Comparison of ENCODE assay signal across 15 cellular contexts in genomic region chr5:171428849-171429542, GRCh38. TPM values are rescaled to one million over a fixed set of nuclear protein-coding genes. Genes with fewer than 3 reads are reported as not detected.
A peak's percentile ranks its signal among the peaks of the same experiment; 100 is the strongest.
DNase-seq lines count a peak whose midpoint lies in the region; ATAC-seq and TF ChIP-seq lines count a peak whose summit lies in the region.
"Had no signal": no experiment of that assay in that cellular context is flagged by ENCODE, and none has a peak within 500 bp of the region (broad histone marks: within the 10 kb centered on the region; RNA-seq: fewer than 3 reads in every experiment).

No MANE protein-coding gene starts in this region.

- no peak overlapping the region for H2AFZ ChIP-seq in osteoblast (ENCODE audit: low read length)

- H3K27me3 ChIP-seq in endodermal cell (ENCODE audit: control insufficient read depth, insufficient read depth, low read length, poor library complexity, severe bottlenecking): no peaks in the 10 kb centered on the region
- H3K27me3 ChIP-seq in osteoblast (ENCODE audit: insufficient read depth, low read length): no peaks in the 10 kb centered on the region

- H3K9me3 Mint-ChIP-seq in activated naive CD8-positive, alpha-beta T cell treated with anti-CD3 and anti-CD28 coated beads, Interleukin-2, amount 10 ng/mL, durations not matched to agents 7 days and 5 days: no peaks in the 10 kb centered on the region
- no peaks in the 10 kb centered on the region for H3K9me3 Mint-ChIP-seq in activated naive CD8-positive, alpha-beta T cell treated with anti-CD3 and anti-CD28 coated beads, Interleukin-2, amount 50 U/mL, for 24 hours
- H3K9me3 Mint-ChIP-seq in endodermal cell: no peaks in the 10 kb centered on the region
- no peaks in the 10 kb centered on the region for H3K9me3 Mint-ChIP-seq in type B pancreatic cell
- H3K9me3 Mint-ChIP-seq in activated T-helper 2 cell treated with anti-CD3 and anti-CD28 coated beads, Interferon-gamma antibody, Interleukin-2, Interleukin-4, amounts not matched to agents 10 μg/mL and 5 μg/mL and 100 μg/mL, durations not matched to agents 14 hours and 24 hours and 36 hours: no peaks in the 10 kb centered on the region

- H3K36me3 ChIP-seq in endodermal cell (ENCODE audit: control insufficient read depth, insufficient read depth, low read length): no peaks in the 10 kb centered on the region
- no peaks in the 10 kb centered on the region for H3K36me3 ChIP-seq in osteoblast (ENCODE audit: insufficient read depth, low read length)
- H3K36me3 ChIP-seq: HAP-1 had no signal

- H3K4me1 Mint-ChIP-seq in activated naive CD8-positive, alpha-beta T cell treated with anti-CD3 and anti-CD28 coated beads, Interleukin-2, amount 10 ng/mL, durations not matched to agents 7 days and 5 days: peaks cover 5% of the 10 kb centered on the region
- no peaks in the 10 kb centered on the region for H3K4me1 Mint-ChIP-seq in activated naive CD8-positive, alpha-beta T cell treated with anti-CD3 and anti-CD28 coated beads, Interleukin-2, amount 50 U/mL, for 24 hours
- H3K4me1 Mint-ChIP-seq in endodermal cell (peaks cover 11% of the 10 kb centered on the region), type B pancreatic cell (ENCODE audit: unreplicated experiment) (peaks cover 7% of the 10 kb centered on the region)
- H3K4me1 Mint-ChIP-seq in activated T-helper 2 cell treated with anti-CD3 and anti-CD28 coated beads, Interferon-gamma antibody, Interleukin-2, Interleukin-4, amounts not matched to agents 10 μg/mL and 5 μg/mL and 100 μg/mL, durations not matched to agents 14 hours and 24 hours and 36 hours (ENCODE audit: low read depth): no peaks in the 10 kb centered on the region

- H3K4me1 ChIP-seq in endodermal cell (ENCODE audit: control insufficient read depth, insufficient read depth, low read length) (no peaks in the 10 kb centered on the region), osteoblast (ENCODE audit: insufficient read depth, low read length) (no peaks in the 10 kb centered on the region)
- H3K4me1 ChIP-seq: HAP-1 had no signal

- no peak overlapping the region for H3K27ac Mint-ChIP-seq in activated naive CD8-positive, alpha-beta T cell treated with anti-CD3 and anti-CD28 coated beads, Interleukin-2, amount 10 ng/mL, durations not matched to agents 7 days and 5 days
- no peak overlapping the region for H3K27ac Mint-ChIP-seq in activated naive CD8-positive, alpha-beta T cell treated with anti-CD3 and anti-CD28 coated beads, Interleukin-2, amount 50 U/mL, for 24 hours
- H3K27ac Mint-ChIP-seq in endodermal cell (no peak overlapping the region), type B pancreatic cell (no peak overlapping the region)
- H3K27ac Mint-ChIP-seq in activated T-helper 2 cell treated with anti-CD3 and anti-CD28 coated beads, Interferon-gamma antibody, Interleukin-2, Interleukin-4, amounts not matched to agents 10 μg/mL and 5 μg/mL and 100 μg/mL, durations not matched to agents 14 hours and 24 hours and 36 hours: no peak overlapping the region

- intact Hi-C loops in activated T-helper 2 cell treated with anti-CD3 and anti-CD28 coated beads, Interferon-gamma antibody, Interleukin-2, Interleukin-4, amounts not matched to agents 10 μg/mL and 5 μg/mL and 100 μg/mL, durations not matched to agents 14 hours and 24 hours and 36 hours (cut with micrococcal nuclease): no loop called here

- no peaks in the 10 kb centered on the region for H3K79me2 ChIP-seq in osteoblast (ENCODE audit: insufficient read depth, low read length)

- no peak overlapping the region for H3K4me2 ChIP-seq in osteoblast (ENCODE audit: insufficient read depth, low read length)

- no peaks in the 10 kb centered on the region for H3K27me3 Mint-ChIP-seq in activated naive CD8-positive, alpha-beta T cell treated with anti-CD3 and anti-CD28 coated beads, Interleukin-2, amount 10 ng/mL, durations not matched to agents 7 days and 5 days
- peaks cover 4% of the 10 kb centered on the region for H3K27me3 Mint-ChIP-seq in activated naive CD8-positive, alpha-beta T cell treated with anti-CD3 and anti-CD28 coated beads, Interleukin-2, amount 50 U/mL, for 24 hours
- H3K27me3 Mint-ChIP-seq in endodermal cell (ENCODE audit: insufficient read depth): no peaks in the 10 kb centered on the region
- peaks cover 3% of the 10 kb centered on the region for H3K27me3 Mint-ChIP-seq in type B pancreatic cell
- no peaks in the 10 kb centered on the region for H3K27me3 Mint-ChIP-seq in activated T-helper 2 cell treated with anti-CD3 and anti-CD28 coated beads, Interferon-gamma antibody, Interleukin-2, Interleukin-4, amounts not matched to agents 10 μg/mL and 5 μg/mL and 100 μg/mL, durations not matched to agents 14 hours and 24 hours and 36 hours (ENCODE audit: low read depth)

- H3K9ac ChIP-seq in endodermal cell (ENCODE audit: extremely low read depth, low read length, poor library complexity, severe bottlenecking): no peak overlapping the region

- H3K27ac ChIP-seq in endodermal cell (ENCODE audit: low read depth, low read length): no peak overlapping the region
- H3K27ac ChIP-seq in osteoblast (ENCODE audit: low read depth, low read length): no peak overlapping the region
- H3K27ac ChIP-seq: C4-2B had no signal

- no peak for ATAC-seq in activated naive CD8-positive, alpha-beta T cell treated with anti-CD3 and anti-CD28 coated beads, Interleukin-2, amount 10 ng/mL, durations not matched to agents 7 days and 5 days (ENCODE audit: low read depth)
- no peak for ATAC-seq in activated naive CD8-positive, alpha-beta T cell treated with anti-CD3 and anti-CD28 coated beads, Interleukin-2, amount 50 U/mL, for 24 hours
- ATAC-seq: Panc1 had no signal

- TF ChIP-seq CTCF in endodermal cell (conservative IDR thresholded peaks at IDR 0.05) (no peak), osteoblast (IDR thresholded peaks at IDR 0.05; ENCODE audit: extremely low read depth, low read depth, low read length) (no peak), type B pancreatic cell (conservative IDR thresholded peaks at IDR 0.05) (no peak)

- POLR2A ChIA-PET in activated naive CD8-positive, alpha-beta T cell treated with anti-CD3 and anti-CD28 coated beads, Interleukin-2, amount 10 ng/mL, durations not matched to agents 7 days and 5 days (lab: Charles Lee): no interaction called here

- WGBS in endodermal cell (ENCODE audit: insufficient coverage in 1 of 2, insufficient read length in 1 of 2), 2 experiments: 89 to 91% methylated on average over 10 to 15 of the region's 15 CpGs

- no peaks in the 10 kb centered on the region for H3K36me3 Mint-ChIP-seq in activated naive CD8-positive, alpha-beta T cell treated with anti-CD3 and anti-CD28 coated beads, Interleukin-2, amount 10 ng/mL, durations not matched to agents 7 days and 5 days
- no peaks in the 10 kb centered on the region for H3K36me3 Mint-ChIP-seq in activated naive CD8-positive, alpha-beta T cell treated with anti-CD3 and anti-CD28 coated beads, Interleukin-2, amount 50 U/mL, for 24 hours (ENCODE audit: low read depth)
- no peaks in the 10 kb centered on the region for H3K36me3 Mint-ChIP-seq in endodermal cell (ENCODE audit: low read depth)
- H3K36me3 Mint-ChIP-seq in type B pancreatic cell: no peaks in the 10 kb centered on the region
- no peaks in the 10 kb centered on the region for H3K36me3 Mint-ChIP-seq in activated T-helper 2 cell treated with anti-CD3 and anti-CD28 coated beads, Interferon-gamma antibody, Interleukin-2, Interleukin-4, amounts not matched to agents 10 μg/mL and 5 μg/mL and 100 μg/mL, durations not matched to agents 14 hours and 24 hours and 36 hours (ENCODE audit: low read depth)

- peak; percentile 12 for DNase-seq in activated naive CD8-positive, alpha-beta T cell treated with anti-CD3 and anti-CD28 coated beads, Interleukin-2, amount 10 ng/mL, durations not matched to agents 7 days and 5 days
- no peak for DNase-seq in activated naive CD8-positive, alpha-beta T cell treated with anti-CD3 and anti-CD28 coated beads, Interleukin-2, amount 50 U/mL, for 24 hours
- DNase-seq in endodermal cell: peak; percentile 28
- peak; percentile 27 for DNase-seq in osteoblast (ENCODE audit: insufficient read length, low spot score, missing footprints)
- DNase-seq in type B pancreatic cell (ENCODE audit: extremely low spot score, unreplicated experiment): peak; percentile 36
- DNase-seq in NCI-H1048 (lab: John Stamatoyannopoulos, UW): no peak
- no peak for DNase-seq in iPS-NIHi11 (ENCODE audit: low spot score)
- no peak for DNase-seq in activated T-helper 2 cell treated with anti-CD3 and anti-CD28 coated beads, Interferon-gamma antibody, Interleukin-2, Interleukin-4, amounts not matched to agents 10 μg/mL and 5 μg/mL and 100 μg/mL, durations not matched to agents 14 hours and 24 hours and 36 hours (ENCODE audit: low spot score)
- DNase-seq: COR-L47, NCI-H1417 treated with DMSO at 0.1 percent for 48 hours, NCI-H2081, NCI-H510A treated with DMSO at 0.1 percent for 48 hours had no signal

- no peak overlapping the region for H3K4me3 Mint-ChIP-seq in activated naive CD8-positive, alpha-beta T cell treated with anti-CD3 and anti-CD28 coated beads, Interleukin-2, amount 10 ng/mL, durations not matched to agents 7 days and 5 days
- H3K4me3 Mint-ChIP-seq in activated naive CD8-positive, alpha-beta T cell treated with anti-CD3 and anti-CD28 coated beads, Interleukin-2, amount 50 U/mL, for 24 hours: no peak overlapping the region
- H3K4me3 Mint-ChIP-seq in endodermal cell (no peak overlapping the region), type B pancreatic cell (no peak overlapping the region)
- H3K4me3 Mint-ChIP-seq in activated T-helper 2 cell treated with anti-CD3 and anti-CD28 coated beads, Interferon-gamma antibody, Interleukin-2, Interleukin-4, amounts not matched to agents 10 μg/mL and 5 μg/mL and 100 μg/mL, durations not matched to agents 14 hours and 24 hours and 36 hours (ENCODE audit: low read depth): no peak overlapping the region

- H4K20me1 ChIP-seq in osteoblast (ENCODE audit: insufficient read depth, low read length): no peaks in the 10 kb centered on the region

- no peaks in the 10 kb centered on the region for H3K9me3 ChIP-seq in endodermal cell (ENCODE audit: control insufficient read depth, low read length)
- H3K9me3 ChIP-seq in osteoblast (ENCODE audit: low read depth, low read length): no peaks in the 10 kb centered on the region
- H3K9me3 ChIP-seq: HAP-1 had no signal

- H3K4me3 ChIP-seq in endodermal cell (ENCODE audit: low read length): no peak overlapping the region
- H3K4me3 ChIP-seq in osteoblast (ENCODE audit: insufficient read depth, low read length): no peak overlapping the region
- H3K4me3 ChIP-seq: HAP-1 had no signal

RNA-seq across cellular contexts. Expression of gene FGF18, which starts 9.5 kb away (rescaled TPM):
- total RNA-seq in activated naive CD8-positive, alpha-beta T cell treated with anti-CD3 and anti-CD28 coated beads, Interleukin-2, amount 10 ng/mL, durations not matched to agents 7 days and 5 days: under 1 TPM in 1 of 2 experiments, not detected in 1; 0.25 TPM
- total RNA-seq in endodermal cell: under 1 TPM; 0.44 to 0.57 TPM
- polyA plus RNA-seq in endodermal cell (2013, experiment 1 of 2): 3.8 TPM
- 3.6 TPM for polyA plus RNA-seq in endodermal cell (2013, experiment 2 of 2)
- under 0.01 and 0.29 TPM in 2 replicates for total RNA-seq in osteoblast
- total RNA-seq in type B pancreatic cell (ENCODE audit: low replicate concordance): 1.7 and 3.2 TPM in 2 replicates
- total RNA-seq in activated T-helper 2 cell treated with anti-CD3 and anti-CD28 coated beads, Interferon-gamma antibody, Interleukin-2, Interleukin-4, amounts not matched to agents 10 μg/mL and 5 μg/mL and 100 μg/mL, durations not matched to agents 14 hours and 24 hours and 36 hours: 0.16 TPM in 1 of 2 replicates, not detected in the other

RNA-seq across cellular contexts. Expression of gene NPM1, which starts 41.3 kb away (rescaled TPM):
- 1,000 to 10,000 TPM in 1 of 2 experiments, 100 to 1,000 TPM in 1; 993 to 1,002 TPM for total RNA-seq in activated naive CD8-positive, alpha-beta T cell treated with anti-CD3 and anti-CD28 coated beads, Interleukin-2, amount 10 ng/mL, durations not matched to agents 7 days and 5 days
- total RNA-seq in endodermal cell (1,000 to 10,000 TPM; 1,997 to 2,127 TPM), osteoblast (1,126 and 1,271 TPM in 2 replicates), type B pancreatic cell (ENCODE audit: low replicate concordance) (1,253 and 1,650 TPM in 2 replicates)
- 2,680 TPM for polyA plus RNA-seq in endodermal cell (2013, experiment 1 of 2)
- polyA plus RNA-seq in endodermal cell (2013, experiment 2 of 2): 2,415 TPM
- 2,774 and 3,051 TPM in 2 replicates for total RNA-seq in activated T-helper 2 cell treated with anti-CD3 and anti-CD28 coated beads, Interferon-gamma antibody, Interleukin-2, Interleukin-4, amounts not matched to agents 10 μg/mL and 5 μg/mL and 100 μg/mL, durations not matched to agents 14 hours and 24 hours and 36 hours

Comparison
In these comparisons a context has a peak if more than half of its experiments do, and no peak if none do; other contexts are left out.
1. DNase-seq: peak in activated naive CD8-positive, alpha-beta T cell treated with anti-CD3 and anti-CD28 coated beads, Interleukin-2, amount 10 ng/mL, durations not matched to agents 7 days and 5 days (single experiment), endodermal cell (single experiment), osteoblast (single experiment) and type B pancreatic cell (single experiment); none in activated naive CD8-positive, alpha-beta T cell treated with anti-CD3 and anti-CD28 coated beads, Interleukin-2, amount 50 U/mL, for 24 hours (single experiment), NCI-H1048 (single experiment), iPS-NIHi11 (single experiment) and activated T-helper 2 cell treated with anti-CD3 and anti-CD28 coated beads, Interferon-gamma antibody, Interleukin-2, Interleukin-4, amounts not matched to agents 10 μg/mL and 5 μg/mL and 100 μg/mL, durations not matched to agents 14 hours and 24 hours and 36 hours (single experiment).